22 cellular contexts compared by ENCODE assay signal in genomic region chr11:102819491-102819890, GRCh38. TPM values are rescaled to one million over a fixed set of nuclear protein-coding genes. Genes with fewer than 3 reads are reported as not detected.
"Had no signal": no experiment of that assay in that cellular context is flagged by ENCODE, and none has a peak within 500 bp of the region (broad histone marks: within the 10 kb centered on the region; RNA-seq: fewer than 3 reads in every experiment).

No MANE protein-coding gene starts in this region.

- H3K9ac ChIP-seq: SK-N-SH had no signal

- H3K27ac ChIP-seq: HL-60, RWPE1 had no signal

- H3K4me2 ChIP-seq: SK-N-SH had no signal

- DNase-seq: KBM-7, NCI-H1092 treated with DMSO at 0.1 percent for 48 hours, NCI-H1436, NCI-H187, NCI-H2029, NCI-H2081 treated with DMSO at 0.1 percent for 48 hours, NCI-H2171, NCI-H226, NCI-H446, NCI-H510A, NCI-H524 treated with DMSO at 0.1 percent for 48 hours, NCI-H82, SHP77, SK-N-SH, SW 1271, T-cell had no signal

- H3K9me2 ChIP-seq: SK-N-SH had no signal

- ATAC-seq: Panc1, T-cell had no signal

RNA-seq across cellular contexts. Expression of gene MMP1, which starts 21.5 kb away (rescaled TPM):
- total RNA-seq: T-cell had no signal

RNA-seq across cellular contexts. Expression of gene MMP3, which starts 23.9 kb away (rescaled TPM):
- total RNA-seq: T-cell had no signal

RNA-seq across cellular contexts. Expression of gene MMP10, which starts 39.1 kb away (rescaled TPM):
- total RNA-seq: LHCN-M2, SK-MEL-5, T-cell had no signal

RNA-seq across cellular contexts. Expression of gene MMP12, which starts 55.3 kb away (rescaled TPM):
- total RNA-seq: LHCN-M2, MCF 10A, SK-MEL-5, T-cell had no signal
